11 cellular contexts compared by ENCODE assay signal in the genomic region with DNA sequence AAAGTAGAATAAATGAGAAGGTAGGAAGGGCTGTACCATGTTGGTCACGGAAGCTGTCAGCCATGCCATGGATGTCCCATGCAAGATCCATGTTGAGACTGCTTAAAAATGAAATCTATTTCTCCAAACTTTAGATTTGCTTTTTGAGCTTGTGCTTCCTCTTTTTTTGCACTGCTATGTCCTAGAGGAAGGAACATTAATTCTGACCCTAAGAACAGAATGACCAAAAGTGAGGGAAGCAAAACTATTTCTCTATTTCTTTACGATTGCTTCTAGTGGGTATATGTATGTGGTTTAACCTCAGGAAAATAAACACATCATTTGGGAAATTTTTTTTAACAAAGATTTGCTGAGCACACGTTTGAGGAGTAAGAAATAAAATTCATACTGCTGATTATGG.
A peak's percentile ranks its signal among the peaks of the same experiment; 100 is the strongest.
DNase-seq lines count a peak whose midpoint lies in the region; ATAC-seq and TF ChIP-seq lines count a peak whose summit lies in the region.
"Had no signal": no experiment of that assay in that cellular context is flagged by ENCODE, and none has a peak within 500 bp of the region (broad histone marks: within the 10 kb centered on the region; RNA-seq: fewer than 3 reads in every experiment).

No MANE protein-coding gene starts in this region.

- no peak overlapping the region for H2BK15ac ChIP-seq in neuronal stem cell (ENCODE audit: low read length)

- H3K27me3 Mint-ChIP-seq in IgD-negative memory B cell (no peaks in the 10 kb centered on the region), mesothelial cell of epicardium (ENCODE audit: low read depth) (no peaks in the 10 kb centered on the region)
- no peaks in the 10 kb centered on the region for H3K27me3 Mint-ChIP-seq in activated CD4-positive, alpha-beta memory T cell treated with anti-CD3 and anti-CD28 coated beads, Interleukin-2, amount 10 ng/mL, durations not matched to agents 7 days and 5 days

- H3K36me3 ChIP-seq in BLaER1 treated with 17β-estradiol and CSF1 and Interleukin-3, amounts not matched to agents 10 nM and 100 nM = peaks cover 0 to 71% (median 9%) of the 10 kb centered on the region in 11 experiments; a peak in 12 of 22 replicates
- H3K36me3 ChIP-seq in left lung (peaks cover 0 to 56% of the 10 kb centered on the region in 2 donors), neuronal stem cell (replicated peaks in 1 of 2; ENCODE audit: control insufficient read depth in 2 of 2, insufficient read depth in 2 of 2, low read length in 2 of 2) (peaks cover 5 to 41% of the 10 kb centered on the region in 2 donors)

- H3K4me1 Mint-ChIP-seq in IgD-negative memory B cell (peaks cover 13 to 18% (median 16%) of the 10 kb centered on the region in 3 donors), mesothelial cell of epicardium (no peaks in the 10 kb centered on the region)
- H3K4me1 Mint-ChIP-seq in activated CD4-positive, alpha-beta memory T cell treated with anti-CD3 and anti-CD28 coated beads, Interleukin-2, amount 10 ng/mL, durations not matched to agents 7 days and 5 days = peaks cover 44% of the 10 kb centered on the region

- POLR2A ChIA-PET in activated CD4-positive, alpha-beta memory T cell treated with anti-CD3 and anti-CD28 coated beads, Interleukin-2, amount 10 ng/mL, durations not matched to agents 7 days and 5 days (lab: Charles Lee) = interaction anchor here (0.8 to 2.6 kb wide), 10 partner anchors 12 to 119 kb away, joined by 3 to 10 read pairs (median 4); no protein-coding TSS in a partner anchor

- no peak overlapping the region for H4K8ac ChIP-seq in neuronal stem cell (ENCODE audit: low read depth, low read length)

- H3K4me1 ChIP-seq in BLaER1 treated with 17β-estradiol and CSF1 and Interleukin-3, amounts not matched to agents 10 nM and 100 nM = peaks cover 9 to 72% (median 31%) of the 10 kb centered on the region in 10 experiments
- peaks cover 0 to 17% of the 10 kb centered on the region in 2 donors for H3K4me1 ChIP-seq in left lung
- H3K4me1 ChIP-seq in foreskin keratinocyte = no peaks in the 10 kb centered on the region
- no peaks in the 10 kb centered on the region for H3K4me1 ChIP-seq in neuronal stem cell (ENCODE audit: control insufficient read depth in 2 of 2, insufficient read depth in 1 of 2, low read depth in 1 of 2, low read length in 2 of 2)
- H3K4me1 ChIP-seq: psoas muscle had no signal

- H4K20me1 ChIP-seq in BLaER1 treated with 17β-estradiol and CSF1 and Interleukin-3, amounts not matched to agents 10 nM and 100 nM = no peaks in the 10 kb centered on the region; a peak in 1 of 22 replicates

- peak overlapping the region in 6 of 11 experiments; percentile 23 to 89 (median 53); a peak in 10 of 22 replicates for H3K4me2 ChIP-seq in BLaER1 treated with 17β-estradiol and CSF1 and Interleukin-3, amounts not matched to agents 10 nM and 100 nM
- no peak overlapping the region for H3K4me2 ChIP-seq in neuronal stem cell (ENCODE audit: insufficient read depth, low read length, poor library complexity, severe bottlenecking)

- H3K23ac ChIP-seq in neuronal stem cell (ENCODE audit: low read depth, low read length, poor library complexity) = no peak overlapping the region

- H3K4me3 Mint-ChIP-seq in IgD-negative memory B cell = peak overlapping the region in 2 of 4 donors; percentile 43 to 68
- peak overlapping the region; percentile 37 for H3K4me3 Mint-ChIP-seq in activated CD4-positive, alpha-beta memory T cell treated with anti-CD3 and anti-CD28 coated beads, Interleukin-2, amount 10 ng/mL, durations not matched to agents 7 days and 5 days
- no peak overlapping the region for H3K4me3 Mint-ChIP-seq in mesothelial cell of epicardium

- H3K36me3 Mint-ChIP-seq in IgD-negative memory B cell (peaks cover 4% of the 10 kb centered on the region), mesothelial cell of epicardium (peaks cover 19% of the 10 kb centered on the region)
- H3K36me3 Mint-ChIP-seq in activated CD4-positive, alpha-beta memory T cell treated with anti-CD3 and anti-CD28 coated beads, Interleukin-2, amount 10 ng/mL, durations not matched to agents 7 days and 5 days (ENCODE audit: low read depth) = peaks cover 69% of the 10 kb centered on the region

- CTCF ChIA-PET in activated CD4-positive, alpha-beta memory T cell treated with anti-CD3 and anti-CD28 coated beads, Interleukin-2, amount 10 ng/mL, durations not matched to agents 7 days and 5 days (lab: Charles Lee) = no interaction called here

- H3K9me3 ChIP-seq in BLaER1 treated with 17β-estradiol and CSF1 and Interleukin-3, amounts not matched to agents 10 nM and 100 nM (replicated peaks in 1 of 11) = no peaks in the 10 kb centered on the region
- H3K9me3 ChIP-seq in left lung (no peaks in the 10 kb centered on the region), neuronal stem cell (replicated peaks in 1 of 2; ENCODE audit: control insufficient read depth in 2 of 2, insufficient read depth in 1 of 2, low read depth in 1 of 2, low read length in 2 of 2) (no peaks in the 10 kb centered on the region)
- H3K9me3 ChIP-seq: psoas muscle had no signal

- TF ChIP-seq CTCF in left lung (IDR thresholded peaks at IDR 0.05) (no peak), foreskin keratinocyte (conservative IDR thresholded peaks at IDR 0.05) (no peak), mesothelial cell of epicardium (IDR thresholded peaks at IDR 0.05; ENCODE audit: unreplicated experiment) (no peak)

- H3K14ac ChIP-seq in neuronal stem cell (ENCODE audit: low read length) = no peak overlapping the region

- intact Hi-C loops in left lung (cut with DNase I) = no loop called here

- H3K4me3 ChIP-seq in BLaER1 treated with 17β-estradiol and CSF1 and Interleukin-3, amounts not matched to agents 10 nM and 100 nM = no peak overlapping the region
- H3K4me3 ChIP-seq in left lung (no peak overlapping the region), neuronal stem cell (ENCODE audit: low read length in 2 of 2) (no peak overlapping the region)
- H3K4me3 ChIP-seq: cardiac muscle cell, psoas muscle had no signal

- H4K91ac ChIP-seq in neuronal stem cell (ENCODE audit: low read depth, low read length, poor library complexity) = no peak overlapping the region

- DNase-seq in activated CD4-positive, alpha-beta memory T cell treated with anti-CD3 and anti-CD28 coated beads, Interleukin-2, amount 10 ng/mL, durations not matched to agents 7 days and 5 days = no peak
- DNase-seq in left lung (no peak), foreskin keratinocyte (no peak), hepatic stellate cell (ENCODE audit: low spot score) (no peak), neuronal stem cell (ENCODE audit: low spot score) (no peak), mesothelial cell of epicardium (ENCODE audit: low spot score in 2 of 2, unreplicated experiment in 2 of 2) (no peak)
- DNase-seq: activated CD4-positive, CD25-positive, alpha-beta regulatory T cell treated with anti-CD3 and anti-CD28 coated beads, Interleukin-2, amount 50 U/mL, for 72 hours; psoas muscle had no signal

- no peak overlapping the region for H2AK5ac ChIP-seq in neuronal stem cell (ENCODE audit: low read depth, low read length)

- H3K27ac ChIP-seq in BLaER1 treated with 17β-estradiol and CSF1 and Interleukin-3, amounts not matched to agents 10 nM and 100 nM = peak overlapping the region in 3 of 11 experiments; percentile 34 to 56 (median 40); a peak in 4 of 22 replicates
- H3K27ac ChIP-seq in left lung (peak overlapping the region in 1 of 2 donors; percentile 39), foreskin keratinocyte (no peak overlapping the region), neuronal stem cell (replicated peaks; ENCODE audit: low read length) (no peak overlapping the region)
- H3K27ac ChIP-seq: cardiac muscle cell, psoas muscle had no signal

- ATAC-seq in left lung (peak; percentile 60), foreskin keratinocyte (no peak)
- ATAC-seq: psoas muscle had no signal

- peak overlapping the region; percentile 27 to 87 (median 63) for H3K27ac Mint-ChIP-seq in IgD-negative memory B cell
- peak overlapping the region; percentile 69 for H3K27ac Mint-ChIP-seq in activated CD4-positive, alpha-beta memory T cell treated with anti-CD3 and anti-CD28 coated beads, Interleukin-2, amount 10 ng/mL, durations not matched to agents 7 days and 5 days
- H3K27ac Mint-ChIP-seq in mesothelial cell of epicardium = no peak overlapping the region

- H2BK5ac ChIP-seq in neuronal stem cell (ENCODE audit: low read length) = no peak overlapping the region

- H3K27me3 ChIP-seq in BLaER1 treated with 17β-estradiol and CSF1 and Interleukin-3, amounts not matched to agents 10 nM and 100 nM = no peaks in the 10 kb centered on the region
- H3K27me3 ChIP-seq in left lung (no peaks in the 10 kb centered on the region), foreskin keratinocyte (no peaks in the 10 kb centered on the region), neuronal stem cell (ENCODE audit: control insufficient read depth in 3 of 3, insufficient read depth in 3 of 3, low read depth in 1 of 3, low read length in 3 of 3) (no peaks in the 10 kb centered on the region)
- H3K27me3 ChIP-seq: cardiac muscle cell had no signal

- H3K9me3 Mint-ChIP-seq in IgD-negative memory B cell = no peaks in the 10 kb centered on the region
- H3K9me3 Mint-ChIP-seq in activated CD4-positive, alpha-beta memory T cell treated with anti-CD3 and anti-CD28 coated beads, Interleukin-2, amount 10 ng/mL, durations not matched to agents 7 days and 5 days = no peaks in the 10 kb centered on the region
- no peaks in the 10 kb centered on the region for H3K9me3 Mint-ChIP-seq in mesothelial cell of epicardium

- H3K18ac ChIP-seq in neuronal stem cell (ENCODE audit: low read length) = no peak overlapping the region

- no peaks in the 10 kb centered on the region for H3K79me1 ChIP-seq in neuronal stem cell (ENCODE audit: low read depth, low read length)

- no peak overlapping the region for H2AFZ ChIP-seq in neuronal stem cell (ENCODE audit: low read length)

- H3K4ac ChIP-seq in neuronal stem cell (ENCODE audit: low read length) = no peak overlapping the region

- H2BK12ac ChIP-seq in neuronal stem cell (ENCODE audit: low read length) = no peak overlapping the region

- WGBS in neuronal stem cell (ENCODE audit: extremely low coverage in 2 of 2, insufficient read length in 2 of 2, insufficient replicate concordance in 1 of 2), 2 donors = no CpG with 5 or more reads among the region's 3 CpGs

- peak overlapping the region in 1 of 11 experiments; percentile 56; a peak in 1 of 22 replicates for H3K9ac ChIP-seq in BLaER1 treated with 17β-estradiol and CSF1 and Interleukin-3, amounts not matched to agents 10 nM and 100 nM
- no peak overlapping the region for H3K9ac ChIP-seq in neuronal stem cell (ENCODE audit: low read depth, low read length, poor library complexity)

- no peak overlapping the region for H2BK120ac ChIP-seq in neuronal stem cell (ENCODE audit: low read depth, low read length)
